In genomic region chr20:33524261-33524660, GRCh38 we compare ENCODE assay signal across 21 cellular contexts.
DNase-seq lines count a peak whose midpoint lies in the region; ATAC-seq and TF ChIP-seq lines count a peak whose summit lies in the region.
"Had no signal": no experiment of that assay in that cellular context is flagged by ENCODE, and none has a peak within 500 bp of the region (broad histone marks: within the 10 kb centered on the region; RNA-seq: fewer than 3 reads in every experiment).

No MANE protein-coding gene starts in this region.

- no peak for TF ChIP-seq CTCF in astrocyte of the spinal cord (IDR thresholded peaks at IDR 0.05; ENCODE audit: low read depth, low read length)

- DNase-seq in DMS 273 (lab: John Stamatoyannopoulos, UW; ENCODE audit: unreplicated experiment) (peak; percentile 31), DMS 273 treated with DMSO at 0.1 percent for 48 hours (lab: John Stamatoyannopoulos, UW) (no peak), astrocyte of the spinal cord (ENCODE audit: low read depth, low spot score) (peak; percentile 29), glomerular visceral epithelial cell (ENCODE audit: extremely low spot score) (peak; percentile 21), NCI-H82 treated with DMSO at 0.1 percent for 48 hours (lab: John Stamatoyannopoulos, UW; ENCODE audit: unreplicated experiment) (no peak), medulla oblongata (ENCODE audit: extremely low spot score) (no peak)
- DNase-seq in activated effector memory CD4-positive, alpha-beta T cell treated with anti-CD3 and anti-CD28 coated beads, Interleukin-2, amount 50 U/mL, for 16 hours: no peak
- DNase-seq: AML-193; C1 segment of cervical spinal cord; CD8-positive, alpha-beta T cell; EL; GF-D8; HFFc6; NCI-H1092 treated with DMSO at 0.1 percent for 48 hours; NCI-H1436 treated with DMSO at 0.1 percent for 48 hours; NCI-H1930; NCI-H2227 treated with DMSO at 0.1 percent for 48 hours; NCI-H510A treated with DMSO at 0.1 percent for 48 hours; NCI-H774; SJCRH30 had no signal

- in situ Hi-C loops in astrocyte of the spinal cord (cut with HindIII; ENCODE audit: low sequenced_read_pairs): no loop called here

- H3K4me3 ChIP-seq in astrocyte of the spinal cord (ENCODE audit: low read depth, low read length): no peak overlapping the region
- H3K4me3 ChIP-seq: SJCRH30 had no signal

- ATAC-seq in GM19351 (IDR thresholded peaks at IDR 0.05; ENCODE audit: unreplicated experiment): no peak
- ATAC-seq: CD8-positive, alpha-beta T cell had no signal

Comparison
In these comparisons a context has a peak if more than half of its experiments do, and no peak if none do; other contexts are left out.
1. DNase-seq: peak in DMS 273 (single experiment), astrocyte of the spinal cord (single experiment) and glomerular visceral epithelial cell (single experiment); none in DMS 273 treated with DMSO at 0.1 percent for 48 hours (single experiment), NCI-H82 treated with DMSO at 0.1 percent for 48 hours (single experiment), medulla oblongata (single experiment) and activated effector memory CD4-positive, alpha-beta T cell treated with anti-CD3 and anti-CD28 coated beads, Interleukin-2, amount 50 U/mL, for 16 hours (single experiment).